1 cellular context compared by ENCODE assay signal in the genomic region with DNA sequence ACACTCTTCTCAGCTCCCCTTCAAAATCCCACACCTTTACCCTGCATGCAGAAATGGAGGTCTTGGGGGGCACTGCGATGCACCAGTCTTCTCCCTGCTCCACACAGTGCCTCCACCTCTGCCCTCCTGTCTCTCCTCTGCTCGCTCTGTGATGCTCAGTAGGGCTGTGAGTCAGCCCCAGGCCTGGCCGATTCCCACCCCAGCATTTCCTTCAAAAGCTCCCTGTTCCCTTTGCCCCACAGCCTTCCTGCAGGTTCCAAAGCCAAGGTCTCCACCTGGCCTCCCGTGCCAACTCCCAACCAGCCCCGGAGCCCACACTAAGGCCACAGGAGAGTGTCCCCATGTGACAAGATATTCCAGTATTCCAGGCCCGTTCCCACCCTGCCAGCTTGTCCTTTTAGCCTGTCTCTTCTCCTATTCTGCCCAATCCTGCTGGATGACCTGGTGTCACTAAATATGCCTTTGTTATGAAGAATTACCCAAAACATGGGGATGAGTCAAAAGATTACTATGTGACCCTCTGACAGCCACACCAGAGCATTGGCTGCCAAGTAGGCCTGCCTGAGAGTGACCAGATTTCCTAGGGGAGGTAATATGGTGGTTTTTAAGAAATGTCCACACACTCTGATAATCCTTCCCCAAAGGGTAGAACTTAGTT.
TF ChIP-seq lines count a peak whose summit lies in the region.

No MANE protein-coding gene starts in this region.

TF ChIP-seq in HepG2, 621 proteins besides CTCF, POLR2A, EP300 and RAD21 (continued from another document):
- 0 out of 2 replicates have a peak, but pooled peaks have one; percentile 11 for TF ChIP-seq ZNF687 (CRISPR knock-in tag; IDR thresholded peaks at IDR 0.05)
- TF ChIP-seq, protein P1, sequence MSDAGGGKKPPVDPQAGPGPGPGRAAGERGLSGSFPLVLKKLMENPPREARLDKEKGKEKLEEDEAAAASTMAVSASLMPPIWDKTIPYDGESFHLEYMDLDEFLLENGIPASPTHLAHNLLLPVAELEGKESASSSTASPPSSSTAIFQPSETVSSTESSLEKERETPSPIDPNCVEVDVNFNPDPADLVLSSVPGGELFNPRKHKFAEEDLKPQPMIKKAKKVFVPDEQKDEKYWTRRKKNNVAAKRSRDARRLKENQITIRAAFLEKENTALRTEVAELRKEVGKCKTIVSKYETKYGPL (CRISPR knock-in tag; IDR thresholded peaks at IDR 0.05) = no peak
TF ChIP-seq in HepG2: peak in this region for 4.
